ENCODE assay signal across 9 cellular contexts in genomic region chr12:9925746-9926393, GRCh38. TPM values are rescaled to one million over a fixed set of nuclear protein-coding genes. Genes with fewer than 3 reads are reported as not detected.
DNase-seq lines count a peak whose midpoint lies in the region; ATAC-seq, FAIRE-seq and TF ChIP-seq lines count a peak whose summit lies in the region.
"Had no signal": no experiment of that assay in that cellular context is flagged by ENCODE, and none has a peak within 500 bp of the region (broad histone marks: within the 10 kb centered on the region; RNA-seq: fewer than 3 reads in every experiment).

No MANE protein-coding gene starts in this region.

- no peak overlapping the region for H2BK20ac ChIP-seq in H1 (ENCODE audit: low read length)

- no peak overlapping the region for H3K18ac ChIP-seq in H1 (ENCODE audit: extremely low read depth, low read length)

- H2BK12ac ChIP-seq in H1 (ENCODE audit: low read depth, low read length): no peak overlapping the region

- H3K9me3 ChIP-seq in CD8-positive, alpha-beta memory T cell (ENCODE audit: low read length): no peaks in the 10 kb centered on the region
- H3K9me3 ChIP-seq in HAP-1: no peaks in the 10 kb centered on the region
- no peaks in the 10 kb centered on the region for H3K9me3 ChIP-seq in H1 (ENCODE audit: insufficient read depth in 2 of 2, low read depth in 1 of 2, low read length in 1 of 2)
- no peaks in the 10 kb centered on the region for H3K9me3 ChIP-seq in vagina
- H3K9me3 ChIP-seq: SJSA1 had no signal

- FAIRE-seq in H1 (lab: Jason Lieb, UNC): peak; percentile 97

- no peak overlapping the region for H4K8ac ChIP-seq in H1 (ENCODE audit: extremely low read depth, insufficient read depth, low read length)

- TF ChIP-seq RAD21 in H1 (IDR thresholded peaks at IDR 0.05 in 1 of 2, conservative IDR thresholded peaks at IDR 0.05 in 1 of 2; ENCODE audit: low read depth in 2 of 2, low read length in 2 of 2): peak; percentile 69 to 74

- no peaks in the 10 kb centered on the region for H3K79me1 ChIP-seq in H1 (ENCODE audit: low read depth, low read length)

- no peak overlapping the region for H2BK15ac ChIP-seq in H1 (ENCODE audit: low read length)

- no peak overlapping the region for H3K56ac ChIP-seq in H1 (replicated peaks; ENCODE audit: insufficient read length, low read depth, low read length)

- H3K4ac ChIP-seq in H1 (replicated peaks; ENCODE audit: insufficient read length, low read depth, low read length): no peak overlapping the region

- H3K14ac ChIP-seq in H1 (ENCODE audit: insufficient read length): no peak overlapping the region

- H2BK5ac ChIP-seq in H1 (ENCODE audit: low read depth, low read length): no peak overlapping the region

- H2AK5ac ChIP-seq in H1 (ENCODE audit: low read depth, low read length): no peak overlapping the region

- TF ChIP-seq CTCF in H1 (IDR thresholded peaks at IDR 0.05; ENCODE audit: control extremely low read depth in 1 of 3, insufficient read depth in 1 of 3, low read depth in 1 of 3, low read length in 3 of 3): peak in 2 of 3 experiments; percentile 47 to 51; a peak in 3 of 4 replicates
- TF ChIP-seq CTCF in mesothelial cell of epicardium (IDR thresholded peaks at IDR 0.05; ENCODE audit: unreplicated experiment): peak; percentile 43
- peak; percentile 18 to 62 (median 53) for TF ChIP-seq CTCF in vagina (IDR thresholded peaks at IDR 0.05)

- H4K20me1 ChIP-seq in H1 (replicated peaks in 1 of 2; ENCODE audit: control insufficient read depth in 1 of 2, insufficient read depth in 2 of 2, low read length in 2 of 2): no peaks in the 10 kb centered on the region

- in situ Hi-C loops in HAP-1 (cut with MboI; ENCODE audit: low sequenced_read_pairs): no loop called here

- no peak overlapping the region for H4K5ac ChIP-seq in H1 (ENCODE audit: insufficient read length, low read depth, low read length)

- H3K4me3 Mint-ChIP-seq in CD8-positive, alpha-beta memory T cell: peak overlapping the region in 6 of 7 donors; percentile 62 to 91 (median 78)
- H3K4me3 Mint-ChIP-seq in mesothelial cell of epicardium: no peak overlapping the region

- peaks cover 0 to 2% (median 0%) of the 10 kb centered on the region in 3 donors for H3K36me3 Mint-ChIP-seq in CD8-positive, alpha-beta memory T cell
- H3K36me3 Mint-ChIP-seq in mesothelial cell of epicardium: no peaks in the 10 kb centered on the region

- H3K27ac Mint-ChIP-seq in CD8-positive, alpha-beta memory T cell: peak overlapping the region in 3 of 8 donors; percentile 0 to 75 (median 38)
- no peak overlapping the region for H3K27ac Mint-ChIP-seq in mesothelial cell of epicardium

- 29% methylated on average over 5 of the region's 5 CpGs; no CpG with 5 or more reads in 1 of the 2 experiments for WGBS in H1 (ENCODE audit: extremely low coverage in 1 of 2, insufficient coverage in 1 of 2, insufficient read length in 1 of 2, insufficient replicate concordance in 2 of 2, low coverage in 1 of 2, low lambda C conversion rate in 2 of 2, missing lambda C conversion rate in 1 of 2), 2 experiments

- no peaks in the 10 kb centered on the region for H3K79me2 ChIP-seq in H1 (ENCODE audit: control insufficient read depth in 1 of 2, insufficient read depth in 2 of 2, low read length in 2 of 2)

- H3K23me2 ChIP-seq in H1 (ENCODE audit: low read depth, low read length): no peaks in the 10 kb centered on the region

- no peak overlapping the region for H2AFZ ChIP-seq in H1 (ENCODE audit: low read length)

- TF ChIP-seq POLR2A in H1 (IDR thresholded peaks at IDR 0.05; ENCODE audit: control extremely low read depth in 1 of 2, low read depth in 2 of 2, low read length in 2 of 2): no peak
- TF ChIP-seq POLR2A in vagina (IDR thresholded peaks at IDR 0.05): no peak

- H3K4me1 Mint-ChIP-seq in CD8-positive, alpha-beta memory T cell: peaks cover 9 to 11% (median 10%) of the 10 kb centered on the region in 3 donors
- peaks cover under 1% of the 10 kb centered on the region for H3K4me1 Mint-ChIP-seq in mesothelial cell of epicardium

- CTCF ChIA-PET in CD8-positive, alpha-beta memory T cell (lab: Charles Lee): interaction anchor here (0.9 to 4.9 kb wide), 8 partner anchors 14 to 183 kb away, joined by 3 to 52 read pairs (median 4); no protein-coding TSS in a partner anchor
- CTCF ChIA-PET in H1 (lab: Charles Lee; ENCODE audit: partially characterized antibody): interaction anchor here (0.8 to 1.4 kb wide), 9 partner anchors 11 to 176 kb away, joined by 3 to 10 read pairs (median 3); no protein-coding TSS in a partner anchor

- peak overlapping the region; percentile 19 for H3K4me3 ChIP-seq in CD8-positive, alpha-beta memory T cell (ENCODE audit: low read length)
- H3K4me3 ChIP-seq in HAP-1 (no peak overlapping the region), H1 (ENCODE audit: extremely low read depth in 1 of 4, insufficient read depth in 2 of 4, low read depth in 3 of 4, low read length in 4 of 4) (no peak overlapping the region), vagina (no peak overlapping the region)
- H3K4me3 ChIP-seq: SJSA1 had no signal

- TF ChIP-seq EP300 in H1 (IDR thresholded peaks at IDR 0.05; ENCODE audit: borderline replicate concordance in 1 of 2, low read depth in 2 of 2, low read length in 2 of 2): no peak

- H3K27me3 Mint-ChIP-seq in CD8-positive, alpha-beta memory T cell: peaks cover 0 to 6% of the 10 kb centered on the region in 2 donors
- H3K27me3 Mint-ChIP-seq in mesothelial cell of epicardium (ENCODE audit: low read depth): no peaks in the 10 kb centered on the region

- H3K4me2 ChIP-seq in H1 (ENCODE audit: insufficient read depth in 1 of 2, low read depth in 2 of 2, low read length in 2 of 2): no peak overlapping the region

- H3K23ac ChIP-seq in H1 (ENCODE audit: insufficient read length): no peak overlapping the region

- no peak for ATAC-seq in GM21360 (IDR thresholded peaks at IDR 0.05; ENCODE audit: unreplicated experiment)

- H4K91ac ChIP-seq in H1 (replicated peaks; ENCODE audit: insufficient read length, low read length): no peak overlapping the region

- POLR2A ChIA-PET in CD8-positive, alpha-beta memory T cell (lab: Charles Lee): interaction anchor here (0.5 to 0.8 kb wide), 3 partner anchors 75 to 204 kb away, joined by 3 to 5 read pairs (median 4); no protein-coding TSS in a partner anchor
- POLR2A ChIA-PET in H1 (lab: Charles Lee; ENCODE audit: partially characterized antibody): no interaction called here

- no peaks in the 10 kb centered on the region for H3K9me3 Mint-ChIP-seq in CD8-positive, alpha-beta memory T cell
- H3K9me3 Mint-ChIP-seq in mesothelial cell of epicardium: peaks cover 4% of the 10 kb centered on the region

- no peaks in the 10 kb centered on the region for H3K27me3 ChIP-seq in CD8-positive, alpha-beta memory T cell (ENCODE audit: insufficient read depth, low read length, poor library complexity, severe bottlenecking)
- no peaks in the 10 kb centered on the region for H3K27me3 ChIP-seq in HAP-1 (ENCODE audit: low read depth)
- H3K27me3 ChIP-seq in H1 (replicated peaks in 1 of 4; ENCODE audit: control insufficient read depth in 3 of 4, extremely low read depth in 1 of 4, insufficient read depth in 3 of 4, low read length in 3 of 4): no peaks in the 10 kb centered on the region
- no peaks in the 10 kb centered on the region for H3K27me3 ChIP-seq in vagina
- H3K27me3 ChIP-seq: SJSA1 had no signal

- H3K4me1 ChIP-seq in CD8-positive, alpha-beta memory T cell (ENCODE audit: insufficient read depth, low read length): no peaks in the 10 kb centered on the region
- peaks cover 10% of the 10 kb centered on the region for H3K4me1 ChIP-seq in HAP-1
- H3K4me1 ChIP-seq in H1 (replicated peaks in 1 of 4; ENCODE audit: control insufficient read depth in 3 of 4, insufficient read depth in 4 of 4, low read length in 3 of 4): no peaks in the 10 kb centered on the region
- H3K4me1 ChIP-seq in vagina: no peaks in the 10 kb centered on the region
- H3K4me1 ChIP-seq: SJSA1 had no signal

- H3K36me3 ChIP-seq in CD8-positive, alpha-beta memory T cell (ENCODE audit: insufficient read depth, low read length): no peaks in the 10 kb centered on the region
- H3K36me3 ChIP-seq in HAP-1 (replicated peaks): no peaks in the 10 kb centered on the region
- no peaks in the 10 kb centered on the region for H3K36me3 ChIP-seq in H1 (ENCODE audit: control insufficient read depth in 2 of 4, insufficient read depth in 4 of 4, low read length in 3 of 4)
- H3K36me3 ChIP-seq in vagina: no peaks in the 10 kb centered on the region
- H3K36me3 ChIP-seq: SJSA1 had no signal

- no peak overlapping the region for H2BK120ac ChIP-seq in H1 (replicated peaks; ENCODE audit: low read depth, low read length)

- H3K9ac ChIP-seq in H1 (replicated peaks in 1 of 4; ENCODE audit: extremely low read depth in 1 of 4, low read depth in 3 of 4, low read length in 3 of 4): no peak overlapping the region

- no peak overlapping the region for H3K27ac ChIP-seq in CD8-positive, alpha-beta memory T cell (ENCODE audit: low read depth, low read length)
- H3K27ac ChIP-seq in H1 (ENCODE audit: low read depth, low read length) (no peak overlapping the region), vagina (no peak overlapping the region)
- H3K27ac ChIP-seq: SJSA1 had no signal

- intact Hi-C loops in vagina (cut with DNase I): loop anchor here (5.0 kb wide), 1 partner anchor 109 kb away; no protein-coding TSS in a partner anchor

- peak in 2 of 5 donors; percentile 32 to 53 for DNase-seq in CD8-positive, alpha-beta memory T cell
- DNase-seq in HAP-1 (ENCODE audit: low spot score in 2 of 2) (peak; percentile 58 to 81), SW480 (ENCODE audit: low spot score) (peak; percentile 64), H1 (ENCODE audit: low read depth in 1 of 2, low spot score in 2 of 2) (peak in 1 of 2 experiments; percentile 33), mesothelial cell of epicardium (ENCODE audit: low spot score in 2 of 2, unreplicated experiment in 2 of 2) (no peak), vagina (ENCODE audit: extremely low spot score in 2 of 2) (no peak), DMS79 treated with DMSO at 0.1 percent for 48 hours (lab: John Stamatoyannopoulos, UW) (no peak)

RNA-seq across cellular contexts. Expression of gene CLEC2A, which starts 6.3 kb away (rescaled TPM):
- total RNA-seq in CD8-positive, alpha-beta memory T cell: not detected
- not detected for polyA plus RNA-seq in CD8-positive, alpha-beta memory T cell
- 2.8 and 3.7 TPM in 2 replicates for total RNA-seq in H1 (2021; fragmentation: NEBNext Ultra II Directional; extraction: Animal tissue kit (Norgen Biotek cat#: 25700))
- 0.24 and 0.63 TPM in 2 replicates for polyA plus RNA-seq in H1 (2011; rRNA removed)
- polyA plus RNA-seq in H1 (2011; cell fraction: cytosol; rRNA removed): 0.54 TPM
- polyA plus RNA-seq in H1 (2011; cell fraction: nucleus; rRNA removed): 3.1 TPM
- 2.2 to 4.9 TPM (median 3.1 TPM) in 4 replicates for polyA plus RNA-seq in H1 (2012, experiment 1 of 2)
- polyA plus RNA-seq in H1 (2012, experiment 2 of 2): not detected
- 0.12 TPM for polyA plus RNA-seq in H1 (2013, experiment 1 of 2)
- polyA plus RNA-seq in H1 (2013, experiment 2 of 2): 0.11 TPM
- 1.4 and 4.3 TPM in 2 replicates for polyA minus RNA-seq in H1 (2011; rRNA and poly(A)+ RNA removed)
- polyA minus RNA-seq in H1 (2011; cell fraction: cytosol; rRNA and poly(A)+ RNA removed): 2.3 TPM
- 11.7 TPM for polyA minus RNA-seq in H1 (2011; cell fraction: nucleus; rRNA and poly(A)+ RNA removed)
- total RNA-seq in mesothelial cell of epicardium (0.29 TPM in 1 of 3 replicates, not detected in the others), vagina (not detected)
- total RNA-seq: SJSA1 had no signal

RNA-seq across cellular contexts. Expression of gene KLRF2, which starts 44.6 kb away (rescaled TPM):
- total RNA-seq in CD8-positive, alpha-beta memory T cell: not detected
- polyA plus RNA-seq in CD8-positive, alpha-beta memory T cell: not detected
- not detected in 2 replicates for total RNA-seq in H1 (2021; fragmentation: NEBNext Ultra II Directional; extraction: Animal tissue kit (Norgen Biotek cat#: 25700))
- polyA plus RNA-seq in H1 (2011; rRNA removed): not detected in 2 replicates
- polyA plus RNA-seq in H1 (2011; cell fraction: cytosol; rRNA removed): not detected
- polyA plus RNA-seq in H1 (2011; cell fraction: nucleus; rRNA removed): not detected
- not detected in 4 replicates for polyA plus RNA-seq in H1 (2012, experiment 1 of 2)
- not detected for polyA plus RNA-seq in H1 (2012, experiment 2 of 2)
- not detected for polyA plus RNA-seq in H1 (2013, experiment 1 of 2)
- not detected for polyA plus RNA-seq in H1 (2013, experiment 2 of 2)
- polyA minus RNA-seq in H1 (2011; rRNA and poly(A)+ RNA removed): not detected in 2 replicates
- polyA minus RNA-seq in H1 (2011; cell fraction: cytosol; rRNA and poly(A)+ RNA removed): not detected
- polyA minus RNA-seq in H1 (2011; cell fraction: nucleus; rRNA and poly(A)+ RNA removed): not detected
- total RNA-seq in mesothelial cell of epicardium: not detected in 3 replicates
- not detected for total RNA-seq in vagina
- total RNA-seq: SJSA1 had no signal

RNA-seq across cellular contexts. Expression of gene CLEC12A, which starts 45.3 kb away (rescaled TPM):
- not detected for total RNA-seq in CD8-positive, alpha-beta memory T cell
- not detected for polyA plus RNA-seq in CD8-positive, alpha-beta memory T cell
- not detected in 2 replicates for total RNA-seq in H1 (2021; fragmentation: NEBNext Ultra II Directional; extraction: Animal tissue kit (Norgen Biotek cat#: 25700))
- polyA plus RNA-seq in H1 (2011; rRNA removed): not detected in 2 replicates
- not detected for polyA plus RNA-seq in H1 (2011; cell fraction: cytosol; rRNA removed)
- not detected for polyA plus RNA-seq in H1 (2011; cell fraction: nucleus; rRNA removed)
- not detected in 4 replicates for polyA plus RNA-seq in H1 (2012, experiment 1 of 2)
- polyA plus RNA-seq in H1 (2012, experiment 2 of 2): not detected
- polyA plus RNA-seq in H1 (2013, experiment 1 of 2): not detected
- polyA plus RNA-seq in H1 (2013, experiment 2 of 2): not detected
- polyA minus RNA-seq in H1 (2011; rRNA and poly(A)+ RNA removed): not detected in 2 replicates
- polyA minus RNA-seq in H1 (2011; cell fraction: cytosol; rRNA and poly(A)+ RNA removed): not detected
- polyA minus RNA-seq in H1 (2011; cell fraction: nucleus; rRNA and poly(A)+ RNA removed): not detected
- total RNA-seq in mesothelial cell of epicardium (not detected in 3 replicates), vagina (not detected)
- total RNA-seq: SJSA1 had no signal

RNA-seq across cellular contexts. Expression of gene CLEC2B, which starts 56.7 kb away (rescaled TPM):
- 10 to 100 TPM; 13.7 to 16.5 TPM for total RNA-seq in CD8-positive, alpha-beta memory T cell
- polyA plus RNA-seq in CD8-positive, alpha-beta memory T cell: 72.9 TPM
- not detected in 2 replicates for total RNA-seq in H1 (2021; fragmentation: NEBNext Ultra II Directional; extraction: Animal tissue kit (Norgen Biotek cat#: 25700))
- polyA plus RNA-seq in H1 (2011; rRNA removed): not detected in 2 replicates
- polyA plus RNA-seq in H1 (2011; cell fraction: cytosol; rRNA removed): not detected
- polyA plus RNA-seq in H1 (2011; cell fraction: nucleus; rRNA removed): not detected
- not detected in 4 replicates for polyA plus RNA-seq in H1 (2012, experiment 1 of 2)
- polyA plus RNA-seq in H1 (2012, experiment 2 of 2): not detected
- not detected for polyA plus RNA-seq in H1 (2013, experiment 1 of 2)
- polyA plus RNA-seq in H1 (2013, experiment 2 of 2): 0.07 TPM
- not detected in 2 replicates for polyA minus RNA-seq in H1 (2011; rRNA and poly(A)+ RNA removed)
- not detected for polyA minus RNA-seq in H1 (2011; cell fraction: cytosol; rRNA and poly(A)+ RNA removed)
- polyA minus RNA-seq in H1 (2011; cell fraction: nucleus; rRNA and poly(A)+ RNA removed): not detected
- total RNA-seq in mesothelial cell of epicardium (not detected in 3 replicates), vagina (35.6 TPM)

Comparison
In these comparisons a context has a peak if more than half of its experiments do, and no peak if none do; other contexts are left out.
1. DNase-seq: peak in HAP-1 (2 of 2) and SW480 (single experiment); none in mesothelial cell of epicardium (0 of 2), vagina (0 of 2) and DMS79 treated with DMSO at 0.1 percent for 48 hours (single experiment).
2. Peak in every context shown above with its lines, with median percentiles within 50 percentile points of each other: CTCF ChIP-seq.